Comparison of ENCODE assay signal across 10 cellular contexts in genomic region chr15:91263632-91264477, GRCh38.
DNase-seq lines count a peak whose midpoint lies in the region; ATAC-seq and TF ChIP-seq lines count a peak whose summit lies in the region.
"Had no signal": no experiment of that assay in that cellular context is flagged by ENCODE, and none has a peak within 500 bp of the region (broad histone marks: within the 10 kb centered on the region; RNA-seq: fewer than 3 reads in every experiment).

No MANE protein-coding gene starts in this region.

- no peaks in the 10 kb centered on the region for H3K4me1 Mint-ChIP-seq in nephron progenitor cell

- peak overlapping the region; percentile 30 for H3K27ac Mint-ChIP-seq in nephron progenitor cell

- no peaks in the 10 kb centered on the region for H3K9me3 Mint-ChIP-seq in nephron progenitor cell

- H3K36me3 Mint-ChIP-seq in nephron progenitor cell (ENCODE audit: low read depth) = no peaks in the 10 kb centered on the region

- peaks cover 41% of the 10 kb centered on the region for H3K27me3 Mint-ChIP-seq in nephron progenitor cell (ENCODE audit: low read depth, poor library complexity)

- intact Hi-C loops in Right ventricle myocardium inferior (cut with DNase I) (no loop called here), cardiac septum (cut with DNase I) (no loop called here)

- no peak for TF ChIP-seq CTCF in nephron progenitor cell (IDR thresholded peaks at IDR 0.05)

- peak; percentile 95 for ATAC-seq in Right ventricle myocardium inferior
- ATAC-seq in HG02571 (IDR thresholded peaks at IDR 0.05; ENCODE audit: unreplicated experiment) = no peak

- DNase-seq in Right ventricle myocardium inferior (ENCODE audit: missing footprints) (peak; percentile 85), cardiac septum (ENCODE audit: low spot score) (no peak), fibroblast of peridontal ligament (ENCODE audit: extremely low read depth) (peak; percentile 30), nephron progenitor cell (no peak), SW480 (ENCODE audit: low spot score) (no peak), GOT3 (lab: John Stamatoyannopoulos, UW) (no peak)
- DNase-seq in effector CD8-positive, alpha-beta T cell (lab: John Stamatoyannopoulos, UW) = no peak
- DNase-seq: NCI-H748 treated with DMSO at 0.1 percent for 48 hours, T-helper 9 cell had no signal

- H3K4me3 Mint-ChIP-seq in nephron progenitor cell = no peak overlapping the region

Comparison
In these comparisons a context has a peak if more than half of its experiments do, and no peak if none do; other contexts are left out.
1. DNase-seq: peak in Right ventricle myocardium inferior (single experiment) and fibroblast of peridontal ligament (single experiment); none in cardiac septum (single experiment), nephron progenitor cell (single experiment), SW480 (single experiment), GOT3 (single experiment) and effector CD8-positive, alpha-beta T cell (single experiment).